Comparison of ENCODE assay signal across 1 cellular context in the genomic region with DNA sequence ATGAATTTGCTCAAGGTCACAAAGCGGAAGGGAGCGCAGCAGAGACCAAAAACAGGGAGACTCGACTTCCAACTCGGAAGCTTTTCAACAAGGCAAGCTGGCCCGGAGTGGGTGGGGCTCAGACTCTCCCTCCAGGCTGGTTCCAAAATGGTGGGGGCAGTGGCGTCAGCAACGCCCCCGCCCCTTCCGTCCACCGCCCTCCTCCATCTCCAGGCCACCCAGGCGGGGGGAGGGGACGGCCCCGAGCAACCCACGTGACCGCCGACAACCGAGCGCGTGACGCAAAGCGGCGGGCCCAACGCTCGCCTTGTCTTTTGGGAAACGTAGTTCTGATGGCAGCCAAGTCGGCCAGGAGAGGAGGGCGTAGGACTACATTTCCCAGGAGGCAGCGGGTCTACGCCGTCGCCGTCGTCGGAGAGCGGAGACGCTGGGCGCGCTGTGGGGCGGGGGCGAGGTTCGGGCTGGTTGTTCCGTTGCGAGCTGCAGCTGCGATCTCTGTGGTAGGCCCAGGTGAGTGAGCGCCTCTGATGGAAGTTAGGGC.
TF ChIP-seq lines count a peak whose summit lies in the region.

THRAP3 (plus strand) TSS at position 448 of the 541 bp plus-strand sequence. CDS start 58,121 bp downstream, outside the sequence.

TF ChIP-seq in WTC11, 78 proteins besides CTCF, POLR2A, EP300 and RAD21 (continued from another document):
- TF ChIP-seq, protein P1, sequence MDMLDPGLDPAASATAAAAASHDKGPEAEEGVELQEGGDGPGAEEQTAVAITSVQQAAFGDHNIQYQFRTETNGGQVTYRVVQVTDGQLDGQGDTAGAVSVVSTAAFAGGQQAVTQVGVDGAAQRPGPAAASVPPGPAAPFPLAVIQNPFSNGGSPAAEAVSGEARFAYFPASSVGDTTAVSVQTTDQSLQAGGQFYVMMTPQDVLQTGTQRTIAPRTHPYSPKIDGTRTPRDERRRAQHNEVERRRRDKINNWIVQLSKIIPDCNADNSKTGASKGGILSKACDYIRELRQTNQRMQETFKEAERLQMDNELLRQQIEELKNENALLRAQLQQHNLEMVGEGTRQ (CRISPR knock-in tag; IDR thresholded peaks at IDR 0.05): peak; percentile 100
- no peak for TF ChIP-seq PRRX2 (CRISPR knock-in tag; IDR thresholded peaks at IDR 0.05)
- TF ChIP-seq, protein P2, sequence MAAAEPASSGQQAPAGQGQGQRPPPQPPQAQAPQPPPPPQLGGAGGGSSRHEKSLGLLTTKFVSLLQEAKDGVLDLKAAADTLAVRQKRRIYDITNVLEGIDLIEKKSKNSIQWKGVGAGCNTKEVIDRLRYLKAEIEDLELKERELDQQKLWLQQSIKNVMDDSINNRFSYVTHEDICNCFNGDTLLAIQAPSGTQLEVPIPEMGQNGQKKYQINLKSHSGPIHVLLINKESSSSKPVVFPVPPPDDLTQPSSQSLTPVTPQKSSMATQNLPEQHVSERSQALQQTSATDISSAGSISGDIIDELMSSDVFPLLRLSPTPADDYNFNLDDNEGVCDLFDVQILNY (CRISPR knock-in tag; IDR thresholded peaks at IDR 0.05): peak; percentile 73
- no peak for TF ChIP-seq TEAD4 (CRISPR knock-in tag; IDR thresholded peaks at IDR 0.05)
- TF ChIP-seq CREM (CRISPR knock-in tag; IDR thresholded peaks at IDR 0.05): peak; percentile 91; the same call in 1 of the 2 replicates
- TF ChIP-seq GTF2I (CRISPR knock-in tag; conservative IDR thresholded peaks at IDR 0.05): no peak
- no peak for TF ChIP-seq ZNF512 (CRISPR knock-in tag; IDR thresholded peaks at IDR 0.05; ENCODE audit: borderline replicate concordance)
- TF ChIP-seq GABPB1 (CRISPR knock-in tag; IDR thresholded peaks at IDR 0.05): peak; percentile 76
- TF ChIP-seq ZBTB43 (CRISPR knock-in tag; IDR thresholded peaks at IDR 0.05): no peak
- peak; percentile 36; the same call in 1 of the 2 replicates for TF ChIP-seq TEAD1 (CRISPR knock-in tag; IDR thresholded peaks at IDR 0.05)
- no peak for TF ChIP-seq ZNF219 (CRISPR knock-in tag; IDR thresholded peaks at IDR 0.05; ENCODE audit: borderline replicate concordance)
- peak; percentile 97 for TF ChIP-seq ZNF281 (CRISPR knock-in tag; IDR thresholded peaks at IDR 0.05)
- 0 out of 2 replicates have a peak, but pooled peaks have one; percentile 7 for TF ChIP-seq ZNF121 (CRISPR knock-in tag; IDR thresholded peaks at IDR 0.05)
- TF ChIP-seq FOXP1 (CRISPR knock-in tag; IDR thresholded peaks at IDR 0.05; ENCODE audit: borderline replicate concordance): 0 out of 2 replicates have a peak, but pooled peaks have one; percentile 65
- TF ChIP-seq FOXK1 (CRISPR knock-in tag; IDR thresholded peaks at IDR 0.05): peak; percentile 92
- TF ChIP-seq, protein P3, sequence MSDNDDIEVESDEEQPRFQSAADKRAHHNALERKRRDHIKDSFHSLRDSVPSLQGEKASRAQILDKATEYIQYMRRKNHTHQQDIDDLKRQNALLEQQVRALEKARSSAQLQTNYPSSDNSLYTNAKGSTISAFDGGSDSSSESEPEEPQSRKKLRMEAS (CRISPR knock-in tag; IDR thresholded peaks at IDR 0.05): peak; percentile 83; the same call in 1 of the 2 replicates
- TF ChIP-seq ARID4B (CRISPR knock-in tag; IDR thresholded peaks at IDR 0.05; ENCODE audit: borderline replicate concordance): peak; percentile 38; the same call in 1 of the 2 replicates
- TF ChIP-seq ZBTB21 (CRISPR knock-in tag; IDR thresholded peaks at IDR 0.05; ENCODE audit: borderline replicate concordance): no peak
- TF ChIP-seq JAZF1 (CRISPR knock-in tag; IDR thresholded peaks at IDR 0.05): no peak
- TF ChIP-seq FOXP4 (CRISPR knock-in tag; IDR thresholded peaks at IDR 0.05): peak; percentile 86; the same call in 1 of the 2 replicates
- no peak for TF ChIP-seq PREB (CRISPR knock-in tag; IDR thresholded peaks at IDR 0.05; ENCODE audit: borderline replicate concordance)
